ENCODE assay signal across 33 cellular contexts in the genomic region with DNA sequence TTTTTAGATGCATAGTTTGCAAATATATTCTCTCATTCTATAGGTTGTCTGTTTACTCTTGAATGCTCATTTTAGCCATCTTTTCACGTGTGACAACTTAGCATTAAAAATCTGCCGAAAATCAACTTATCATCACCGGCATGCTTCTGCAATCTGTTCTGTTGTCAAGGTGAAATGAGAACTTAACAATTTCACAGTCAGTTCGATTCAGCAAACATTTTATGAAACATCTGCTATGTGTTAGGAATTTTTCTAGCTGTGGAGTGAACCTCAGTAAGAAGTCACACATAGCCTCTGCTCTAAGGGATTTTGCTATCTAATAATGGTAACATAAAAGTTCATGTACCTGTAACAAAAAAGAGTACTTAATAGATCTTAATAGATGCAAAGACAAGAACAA.
"Had no signal": no experiment of that assay in that cellular context is flagged by ENCODE, and none has a peak within 500 bp of the region (broad histone marks: within the 10 kb centered on the region; RNA-seq: fewer than 3 reads in every experiment).

No MANE protein-coding gene starts in this region.

- H3K9me3 ChIP-seq: adrenal gland, ascending aorta, body of pancreas had no signal

- H3K27ac ChIP-seq: adrenal gland, ascending aorta, body of pancreas, brain microvascular endothelial cell, breast epithelium, cardiac muscle cell had no signal

- H3K4me1 ChIP-seq: adrenal gland, ascending aorta, body of pancreas, breast epithelium had no signal

- H3K36me3 ChIP-seq: adrenal gland, ascending aorta, brain microvascular endothelial cell, cardiac muscle cell had no signal

- H3K27me3 ChIP-seq: adrenal gland, ascending aorta, body of pancreas, brain microvascular endothelial cell, breast epithelium, cardiac muscle cell had no signal

- H3K4me3 ChIP-seq: adrenal gland, ascending aorta, body of pancreas, breast epithelium, cardiac muscle cell had no signal

- ATAC-seq: activated naive CD4-positive, alpha-beta T cell treated with anti-CD3 and anti-CD28 coated beads, Interleukin-2, amount 50 U/mL, for 72 hours; activated naive CD8-positive, alpha-beta T cell treated with anti-CD3 and anti-CD28 coated beads, Interleukin-2, amount 50 U/mL, for 24 hours; activated T-cell treated with anti-CD3 and anti-CD28 coated beads, Interleukin-2, amount 50 U/mL, for 4 hours; activated T-cell treated with anti-CD3 and anti-CD28 coated beads, Interleukin-2, amount 50 U/mL, for 72 hours; activated T-helper 17 cell treated with anti-CD3 and anti-CD28 coated beads, Interleukin-2, amount 50 U/mL, for 72 hours; body of pancreas had no signal

- FAIRE-seq: astrocyte, bronchial epithelial cell had no signal

- DNase-seq: activated effector memory CD4-positive, alpha-beta T cell treated with anti-CD3 and anti-CD28 coated beads, Interleukin-2, amount 50 U/mL, for 16 hours; activated effector memory CD4-positive, alpha-beta T cell treated with Interleukin-2 at 50 U/mL for 16 hours; activated gamma-delta T cell; activated gamma-delta T cell treated with Interleukin-2 at 50 U/mL for 16 hours; activated naive CD4-positive, alpha-beta T cell; activated naive CD4-positive, alpha-beta T cell treated with anti-CD3 and anti-CD28 coated beads for 36 hours; activated naive CD4-positive, alpha-beta T cell treated with anti-CD3 and anti-CD28 coated beads, Interleukin-2, amount 10 ng/mL, durations not matched to agents 7 days and 5 days; activated naive CD4-positive, alpha-beta T cell treated with anti-CD3 and anti-CD28 coated beads, Interleukin-2, amount 50 U/mL, for 16 hours; activated naive CD4-positive, alpha-beta T cell treated with Interleukin-2 at 50 U/mL for 16 hours; activated naive CD8-positive, alpha-beta T cell treated with anti-CD3 and anti-CD28 coated beads for 36 hours; activated naive CD8-positive, alpha-beta T cell treated with anti-CD3 and anti-CD28 coated beads, Interleukin-2, amount 10 ng/mL, durations not matched to agents 7 days and 5 days; activated naive CD8-positive, alpha-beta T cell treated with anti-CD3 and anti-CD28 coated beads, Interleukin-2, amount 50 U/mL, for 24 hours; activated T-cell treated with anti-CD3 and anti-CD28 coated beads, Interleukin-2, amount 50 U/mL, for 24 hours; activated T-cell treated with anti-CD3 and anti-CD28 coated beads, Interleukin-2, amount 50 U/mL, for 4 hours; activated T-cell treated with anti-CD3 and anti-CD28 coated beads, Interleukin-2, amount 50 U/mL, for 48 hours; activated T-cell treated with anti-CD3 and anti-CD28 coated beads, Interleukin-2, amount 50 U/mL, for 72 hours; adrenal gland; amniotic stem cell; amygdala; anterior cingulate cortex; aorta; body of pancreas; brain microvascular endothelial cell; caudate nucleus; central memory CD4-positive, alpha-beta T cell; cerebellar nuclear complex had no signal
